Comparison of ENCODE assay signal across 8 cellular contexts in the genomic region with DNA sequence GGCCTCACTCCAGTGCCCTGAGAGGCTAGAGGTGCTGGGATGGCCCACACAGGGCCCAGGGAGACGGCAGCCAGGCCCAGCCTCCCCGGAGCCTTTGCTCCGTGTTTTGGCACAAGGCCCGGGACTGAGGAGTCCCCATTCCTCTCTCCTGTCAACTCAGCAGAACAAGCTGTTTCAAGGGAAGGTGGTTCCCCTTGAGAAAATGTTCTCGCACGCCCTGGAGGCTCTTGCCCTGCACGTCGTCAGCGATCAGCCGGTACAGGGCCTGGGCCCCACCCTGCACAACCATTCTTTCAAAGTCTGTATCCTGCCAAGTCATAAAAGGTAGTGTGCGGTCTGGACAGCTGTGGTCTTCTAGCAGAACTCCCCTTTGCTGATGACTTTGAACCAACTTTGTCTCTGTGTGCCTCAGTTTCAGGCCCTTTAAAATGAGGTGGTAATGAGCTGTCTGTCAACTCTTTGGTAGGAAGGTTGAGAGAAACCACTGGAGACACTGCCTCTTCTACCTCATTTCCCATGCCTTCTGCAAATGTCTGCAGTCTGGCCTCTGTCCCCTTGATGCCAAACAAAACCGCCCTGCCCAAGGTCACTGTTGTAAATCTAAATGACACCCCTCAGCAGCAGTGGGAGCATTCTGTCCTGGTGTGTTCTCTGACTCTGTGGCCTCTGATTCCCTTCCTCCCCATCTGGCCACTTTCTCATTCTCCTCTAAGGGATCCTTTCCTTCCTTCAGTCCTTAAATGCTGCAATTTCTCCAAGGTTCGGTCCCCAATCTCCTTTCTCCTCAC.
DNase-seq lines count a peak whose midpoint lies in the region; ATAC-seq and TF ChIP-seq lines count a peak whose summit lies in the region.

No MANE protein-coding gene starts in this region.

- peak; percentile 82 for ATAC-seq in GM21786 (IDR thresholded peaks at IDR 0.05; ENCODE audit: unreplicated experiment)
- no peak for ATAC-seq in GM18867 (IDR thresholded peaks at IDR 0.05; ENCODE audit: unreplicated experiment)

- H3K27ac ChIP-seq in colonic mucosa, result peak overlapping the region; percentile 64

- H3K4me3 ChIP-seq in GM12864 (ENCODE audit: low read depth, low read length) (no peak overlapping the region), colonic mucosa (no peak overlapping the region)

- H3K4me3 Mint-ChIP-seq in neural crest cell, result no peak overlapping the region

- no peaks in the 10 kb centered on the region for H3K36me3 ChIP-seq in colonic mucosa

- H3K27me3 Mint-ChIP-seq in neural crest cell (ENCODE audit: low read depth), result no peaks in the 10 kb centered on the region

- peak overlapping the region; percentile 94 for H3K27ac Mint-ChIP-seq in neural crest cell (ENCODE audit: unreplicated experiment)

- peaks cover 10% of the 10 kb centered on the region for H3K4me1 ChIP-seq in colonic mucosa

- H3K4me1 Mint-ChIP-seq in neural crest cell, result no peaks in the 10 kb centered on the region

- intact Hi-C loops in colonic mucosa (cut with DNase I), result no loop called here

- peak overlapping the region; percentile 4 to 46 for H3K9ac ChIP-seq in colonic mucosa (ENCODE audit: low read depth in 2 of 2, low read length in 2 of 2)

- no peaks in the 10 kb centered on the region for H3K27me3 ChIP-seq in colonic mucosa

- no peaks in the 10 kb centered on the region for H3K9me3 Mint-ChIP-seq in neural crest cell

- H3K36me3 Mint-ChIP-seq in neural crest cell (ENCODE audit: low read depth), result no peaks in the 10 kb centered on the region

- DNase-seq in GM12864 (ENCODE audit: low read depth) (peak; percentile 16), NOMO-1 treated with dmso at 0.1 percent for 144 hours (lab: John Stamatoyannopoulos, UW; ENCODE audit: unreplicated experiment) (peak; percentile 28), colonic mucosa (peak; percentile 85), neural crest cell (ENCODE audit: low read depth, low spot score) (no peak), NCI-H1105 (lab: John Stamatoyannopoulos, UW) (no peak), NCI-H1092 treated with DMSO at 0.1 percent for 48 hours (lab: John Stamatoyannopoulos, UW) (no peak)

- no peak for TF ChIP-seq CTCF in GM12864 (IDR thresholded peaks at IDR 0.05; ENCODE audit: low read depth, low read length, missing control alignments)
- TF ChIP-seq CTCF in colonic mucosa (IDR thresholded peaks at IDR 0.05), result no peak
- TF ChIP-seq CTCF in neural crest cell (conservative IDR thresholded peaks at IDR 0.05), result no peak

- no peaks in the 10 kb centered on the region for H3K9me3 ChIP-seq in colonic mucosa

Comparison
In these comparisons a context has a peak if more than half of its experiments do, and no peak if none do; other contexts are left out.
1. DNase-seq: peak in GM12864 (single experiment), NOMO-1 treated with dmso at 0.1 percent for 144 hours (single experiment) and colonic mucosa (single experiment); none in neural crest cell (single experiment), NCI-H1105 (single experiment) and NCI-H1092 treated with DMSO at 0.1 percent for 48 hours (single experiment).